9 cellular contexts compared by ENCODE assay signal in the genomic region with DNA sequence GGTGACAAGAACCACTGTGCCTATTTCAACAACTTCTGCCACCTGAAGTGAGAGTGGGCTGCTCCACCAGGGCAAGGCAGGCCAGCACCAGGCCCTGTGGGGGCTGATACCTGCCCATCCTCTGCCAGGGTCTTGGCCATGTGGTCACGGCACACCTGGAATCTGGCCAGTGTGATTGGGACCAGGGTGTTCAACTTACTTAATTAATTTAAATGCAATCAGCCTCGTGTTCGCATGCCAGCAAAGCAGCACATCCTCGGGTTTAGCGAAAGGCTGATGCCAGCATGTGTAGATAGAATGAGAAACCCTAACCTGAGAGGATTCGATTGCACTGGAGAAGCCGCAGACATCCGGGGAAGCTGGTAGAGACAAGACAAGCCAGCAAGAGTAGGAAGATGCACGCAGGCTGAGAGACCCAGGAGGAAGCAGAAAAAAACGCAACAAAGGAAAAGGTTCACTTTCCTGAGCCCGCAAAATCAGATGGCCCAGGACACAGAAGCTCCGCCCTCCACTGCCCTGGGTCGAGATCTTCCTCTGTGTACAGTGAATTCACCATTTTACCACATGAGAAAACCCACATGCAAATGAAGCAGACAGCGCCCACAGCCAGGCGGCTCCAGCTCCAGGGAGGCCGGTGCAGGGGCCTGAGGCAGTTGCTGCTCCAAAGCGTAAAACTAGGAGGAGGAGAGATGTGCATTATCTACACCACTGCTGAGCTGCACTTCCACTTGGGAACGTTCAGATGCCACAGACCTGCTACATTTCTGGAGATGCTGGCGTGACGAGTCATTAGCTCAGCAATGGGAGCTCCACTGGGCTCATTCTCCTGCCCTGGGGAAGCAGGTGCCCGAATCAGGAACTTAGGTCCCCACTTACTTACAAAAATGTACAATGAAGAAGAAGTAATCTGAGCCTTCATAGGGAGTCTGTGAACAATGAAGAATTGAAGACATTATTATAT.
DNase-seq lines count a peak whose midpoint lies in the region; ATAC-seq and TF ChIP-seq lines count a peak whose summit lies in the region.
"Had no signal": no experiment of that assay in that cellular context is flagged by ENCODE, and none has a peak within 500 bp of the region (broad histone marks: within the 10 kb centered on the region; RNA-seq: fewer than 3 reads in every experiment).

No MANE protein-coding gene starts in this region.

- no peaks in the 10 kb centered on the region for H3K27me3 ChIP-seq in colonic mucosa

- TF ChIP-seq CTCF in colonic mucosa (IDR thresholded peaks at IDR 0.05): no peak

- no peak overlapping the region for H3K27ac ChIP-seq in colonic mucosa
- H3K27ac ChIP-seq: thoracic aorta had no signal

- no peak overlapping the region for H3K4me3 ChIP-seq in colonic mucosa
- H3K4me3 ChIP-seq: thoracic aorta had no signal

- peak; percentile 75 for ATAC-seq in GM19397 (IDR thresholded peaks at IDR 0.05; ENCODE audit: unreplicated experiment)
- ATAC-seq in HG03280 (IDR thresholded peaks at IDR 0.05; ENCODE audit: unreplicated experiment): peak; percentile 90
- peak; percentile 92 to 94 for ATAC-seq in natural killer cell treated with Interleukin-12 subunit alpha and Interleukin-12 subunit beta and Interleukin-15 and Interleukin-18, amount 100 ng/mL, for 72 hours

- no peaks in the 10 kb centered on the region for H3K9me3 ChIP-seq in colonic mucosa
- H3K9me3 ChIP-seq: thoracic aorta had no signal

- no peaks in the 10 kb centered on the region for H3K9me3 Mint-ChIP-seq in natural killer cell treated with Interleukin-12 subunit alpha and Interleukin-12 subunit beta and Interleukin-15 and Interleukin-18, amount 100 ng/mL, for 72 hours

- H3K9ac ChIP-seq in colonic mucosa (ENCODE audit: low read depth in 2 of 2, low read length in 2 of 2): no peak overlapping the region

- H3K27me3 Mint-ChIP-seq in natural killer cell treated with Interleukin-12 subunit alpha and Interleukin-12 subunit beta and Interleukin-15 and Interleukin-18, amount 100 ng/mL, for 72 hours: peaks cover 15 to 19% of the 10 kb centered on the region in 2 donors

- no peaks in the 10 kb centered on the region for H3K36me3 Mint-ChIP-seq in natural killer cell treated with Interleukin-12 subunit alpha and Interleukin-12 subunit beta and Interleukin-15 and Interleukin-18, amount 100 ng/mL, for 72 hours

- peak overlapping the region in 1 of 2 donors; percentile 33 for H3K27ac Mint-ChIP-seq in natural killer cell treated with Interleukin-12 subunit alpha and Interleukin-12 subunit beta and Interleukin-15 and Interleukin-18, amount 100 ng/mL, for 72 hours

- H3K4me3 Mint-ChIP-seq in natural killer cell treated with Interleukin-12 subunit alpha and Interleukin-12 subunit beta and Interleukin-15 and Interleukin-18, amount 100 ng/mL, for 72 hours: peak overlapping the region; percentile 10

- no peaks in the 10 kb centered on the region for H3K4me1 ChIP-seq in colonic mucosa

- H3K4me1 Mint-ChIP-seq in natural killer cell treated with Interleukin-12 subunit alpha and Interleukin-12 subunit beta and Interleukin-15 and Interleukin-18, amount 100 ng/mL, for 72 hours (ENCODE audit: low read depth in 2 of 2): peaks cover 10 to 11% of the 10 kb centered on the region in 2 donors

- intact Hi-C loops in colonic mucosa (cut with DNase I): no loop called here

- DNase-seq in activated CD4-positive, alpha-beta T cell treated with anti-CD3 and anti-CD28 coated beads, Interleukin-2, amount 50 U/mL, for 48 hours: peak; percentile 49 to 62
- DNase-seq in natural killer cell treated with Interleukin-12 subunit alpha and Interleukin-12 subunit beta and Interleukin-15 and Interleukin-18, amount 100 ng/mL, for 72 hours (ENCODE audit: low spot score): no peak
- DNase-seq in cerebellum (ENCODE audit: low spot score) (no peak), colonic mucosa (no peak), C1 segment of cervical spinal cord (lab: John Stamatoyannopoulos, UW) (no peak), SHP77 (lab: John Stamatoyannopoulos, UW) (no peak)

- H3K36me3 ChIP-seq in colonic mucosa: no peaks in the 10 kb centered on the region
- H3K36me3 ChIP-seq: thoracic aorta had no signal

Comparison
In these comparisons a context has a peak if more than half of its experiments do, and no peak if none do; other contexts are left out.
1. DNase-seq: peak in activated CD4-positive, alpha-beta T cell treated with anti-CD3 and anti-CD28 coated beads, Interleukin-2, amount 50 U/mL, for 48 hours (2 of 2); none in natural killer cell treated with Interleukin-12 subunit alpha and Interleukin-12 subunit beta and Interleukin-15 and Interleukin-18, amount 100 ng/mL, for 72 hours (single experiment), cerebellum (single experiment), colonic mucosa (single experiment), C1 segment of cervical spinal cord (0 of 14) and SHP77 (0 of 2).
2. Peak in every context shown above with its lines, with median percentiles within 50 percentile points of each other: ATAC-seq.